Comparison of ENCODE assay signal across 16 cellular contexts in genomic region chr9:135228345-135228982, GRCh38.
DNase-seq lines count a peak whose midpoint lies in the region; ATAC-seq and TF ChIP-seq lines count a peak whose summit lies in the region.
"Had no signal": no experiment of that assay in that cellular context is flagged by ENCODE, and none has a peak within 500 bp of the region (broad histone marks: within the 10 kb centered on the region; RNA-seq: fewer than 3 reads in every experiment).

No MANE protein-coding gene starts in this region.

- intact Hi-C loops in lower lobe of right lung (cut with DNase I) = no loop called here
- intact Hi-C loops in upper lobe of right lung (cut with DNase I) = no loop called here

- H3K36me3 ChIP-seq in endodermal cell (ENCODE audit: control insufficient read depth, insufficient read depth, low read length) = no peaks in the 10 kb centered on the region
- no peaks in the 10 kb centered on the region for H3K36me3 ChIP-seq in lower lobe of right lung
- no peaks in the 10 kb centered on the region for H3K36me3 ChIP-seq in upper lobe of right lung
- H3K36me3 ChIP-seq: SJCRH30 had no signal

- no peaks in the 10 kb centered on the region for H3K9me3 ChIP-seq in endodermal cell (ENCODE audit: control insufficient read depth, low read length)
- H3K9me3 ChIP-seq in lower lobe of right lung = no peaks in the 10 kb centered on the region
- no peaks in the 10 kb centered on the region for H3K9me3 ChIP-seq in upper lobe of right lung

- H3K9me3 Mint-ChIP-seq in WTC11 = peaks cover 2% of the 10 kb centered on the region; the same call in 1 of the 2 replicates
- H3K9me3 Mint-ChIP-seq in endodermal cell = no peaks in the 10 kb centered on the region
- H3K9me3 Mint-ChIP-seq in stimulated activated naive B cell treated with anti-CD40 and anti-IgM and Interleukin-4, amounts not matched to agents 10 μg/mL and 1 μg/mL and 100 μg/mL, for 72 hours = peaks cover 0 to 2% of the 10 kb centered on the region in 2 donors

- H3K27me3 Mint-ChIP-seq in WTC11 (ENCODE audit: low read depth) (no peaks in the 10 kb centered on the region), endodermal cell (ENCODE audit: insufficient read depth) (no peaks in the 10 kb centered on the region)
- H3K27me3 Mint-ChIP-seq in stimulated activated naive B cell treated with anti-CD40 and anti-IgM and Interleukin-4, amounts not matched to agents 10 μg/mL and 1 μg/mL and 100 μg/mL, for 72 hours = peaks cover 8 to 15% of the 10 kb centered on the region in 2 donors

- TF ChIP-seq CTCF in WTC11 (IDR thresholded peaks at IDR 0.05) (no peak), endodermal cell (conservative IDR thresholded peaks at IDR 0.05) (no peak), lower lobe of right lung (IDR thresholded peaks at IDR 0.05) (no peak), upper lobe of right lung (IDR thresholded peaks at IDR 0.05) (no peak)

- POLR2A ChIA-PET in WTC11 (lab: Charles Lee) = no interaction called here

- H3K4me1 Mint-ChIP-seq in WTC11 = peaks cover 11% of the 10 kb centered on the region
- peaks cover 3% of the 10 kb centered on the region for H3K4me1 Mint-ChIP-seq in endodermal cell
- H3K4me1 Mint-ChIP-seq in stimulated activated naive B cell treated with anti-CD40 and anti-IgM and Interleukin-4, amounts not matched to agents 10 μg/mL and 1 μg/mL and 100 μg/mL, for 72 hours = no peaks in the 10 kb centered on the region

- H3K4me1 ChIP-seq in endodermal cell (ENCODE audit: control insufficient read depth, insufficient read depth, low read length) (no peaks in the 10 kb centered on the region), lower lobe of right lung (no peaks in the 10 kb centered on the region), upper lobe of right lung (peaks cover 4% of the 10 kb centered on the region)
- H3K4me1 ChIP-seq: SJCRH30 had no signal

- H3K4me3 Mint-ChIP-seq in WTC11 (no peak overlapping the region), endodermal cell (no peak overlapping the region)
- H3K4me3 Mint-ChIP-seq in stimulated activated naive B cell treated with anti-CD40 and anti-IgM and Interleukin-4, amounts not matched to agents 10 μg/mL and 1 μg/mL and 100 μg/mL, for 72 hours = no peak overlapping the region
- H3K4me3 Mint-ChIP-seq: HFFc6 had no signal

- CTCF ChIA-PET in WTC11 (lab: Charles Lee) = no interaction called here

- no peak overlapping the region for H3K27ac Mint-ChIP-seq in WTC11
- no peak overlapping the region for H3K27ac Mint-ChIP-seq in endodermal cell
- no peak overlapping the region for H3K27ac Mint-ChIP-seq in stimulated activated naive B cell treated with anti-CD40 and anti-IgM and Interleukin-4, amounts not matched to agents 10 μg/mL and 1 μg/mL and 100 μg/mL, for 72 hours
- H3K27ac Mint-ChIP-seq: HFFc6 had no signal

- H3K9ac ChIP-seq in endodermal cell (ENCODE audit: extremely low read depth, low read length, poor library complexity, severe bottlenecking) = no peak overlapping the region

- DNase-seq in WTC11 (ENCODE audit: low spot score) = peak; percentile 5
- DNase-seq in endodermal cell = peak; percentile 31
- DNase-seq in lower lobe of right lung = peak; percentile 31
- peak; percentile 53 for DNase-seq in upper lobe of right lung
- DNase-seq in NCI-H748 treated with DMSO at 0.1 percent for 48 hours (lab: John Stamatoyannopoulos, UW) = no peak
- no peak for DNase-seq in stimulated activated naive B cell treated with anti-CD40 and anti-IgM and Interleukin-4, amounts not matched to agents 10 μg/mL and 1 μg/mL and 100 μg/mL, for 72 hours
- DNase-seq in OCI-M2 (lab: John Stamatoyannopoulos, UW; ENCODE audit: unreplicated experiment) = no peak
- DNase-seq: ACHN, DMS79, HFFc6, KG1, NCI-H1105 treated with DMSO at 0.1 percent for 48 hours, NCI-H1694, NCI-H2081 treated with DMSO at 0.1 percent for 48 hours, SJCRH30 had no signal

- no peak for ATAC-seq in WTC11
- ATAC-seq in lower lobe of right lung = no peak
- no peak for ATAC-seq in upper lobe of right lung
- no peak for ATAC-seq in stimulated activated naive B cell treated with anti-CD40 and anti-IgM and Interleukin-4, amounts not matched to agents 10 μg/mL and 1 μg/mL and 100 μg/mL, for 72 hours (replicated peaks)

- WGBS in endodermal cell (ENCODE audit: insufficient coverage in 1 of 2, insufficient read length in 1 of 2), 2 experiments = 87 to 99% methylated on average over 11 to 18 of the region's 18 CpGs

- H3K36me3 Mint-ChIP-seq in WTC11 (no peaks in the 10 kb centered on the region), endodermal cell (ENCODE audit: low read depth) (no peaks in the 10 kb centered on the region)
- H3K36me3 Mint-ChIP-seq in stimulated activated naive B cell treated with anti-CD40 and anti-IgM and Interleukin-4, amounts not matched to agents 10 μg/mL and 1 μg/mL and 100 μg/mL, for 72 hours = no peaks in the 10 kb centered on the region

- H3K27me3 ChIP-seq in endodermal cell (ENCODE audit: control insufficient read depth, insufficient read depth, low read length, poor library complexity, severe bottlenecking) (no peaks in the 10 kb centered on the region), lower lobe of right lung (ENCODE audit: low read depth) (peaks cover 13% of the 10 kb centered on the region), upper lobe of right lung (peaks cover 7% of the 10 kb centered on the region)

- H3K4me3 ChIP-seq in endodermal cell (ENCODE audit: low read length) = no peak overlapping the region
- no peak overlapping the region for H3K4me3 ChIP-seq in lower lobe of right lung
- no peak overlapping the region for H3K4me3 ChIP-seq in upper lobe of right lung
- H3K4me3 ChIP-seq: SJCRH30 had no signal

- no peak overlapping the region for H3K27ac ChIP-seq in endodermal cell (ENCODE audit: low read depth, low read length)
- H3K27ac ChIP-seq in lower lobe of right lung = no peak overlapping the region
- no peak overlapping the region for H3K27ac ChIP-seq in upper lobe of right lung
- H3K27ac ChIP-seq: C4-2B, SJCRH30 had no signal

TF ChIP-seq in WTC11, 78 proteins besides CTCF, POLR2A, EP300 and RAD21 (continues in another document):
- TF ChIP-seq STAT6 (CRISPR knock-in tag; conservative IDR thresholded peaks at IDR 0.05; ENCODE audit: low read depth) (no peak), ZBTB21 (CRISPR knock-in tag; IDR thresholded peaks at IDR 0.05; ENCODE audit: borderline replicate concordance) (no peak), CDX4 (CRISPR knock-in tag; IDR thresholded peaks at IDR 0.05; ENCODE audit: borderline replicate concordance) (no peak), ZNF138 (CRISPR knock-in tag; conservative IDR thresholded peaks at IDR 0.05) (no peak), NFATC4 (CRISPR knock-in tag; IDR thresholded peaks at IDR 0.05) (no peak), ARID4B (CRISPR knock-in tag; IDR thresholded peaks at IDR 0.05; ENCODE audit: borderline replicate concordance) (no peak), KAT7 (CRISPR knock-in tag; IDR thresholded peaks at IDR 0.05; ENCODE audit: borderline replicate concordance) (no peak)

Comparison
In these comparisons a context has a peak if more than half of its experiments do, and no peak if none do; other contexts are left out.
1. DNase-seq: peak in WTC11 (single experiment), endodermal cell (single experiment), lower lobe of right lung (single experiment) and upper lobe of right lung (single experiment); none in NCI-H748 treated with DMSO at 0.1 percent for 48 hours (single experiment), stimulated activated naive B cell treated with anti-CD40 and anti-IgM and Interleukin-4, amounts not matched to agents 10 μg/mL and 1 μg/mL and 100 μg/mL, for 72 hours (single experiment) and OCI-M2 (single experiment).